ENCODE assay signal across 23 cellular contexts in the genomic region with DNA sequence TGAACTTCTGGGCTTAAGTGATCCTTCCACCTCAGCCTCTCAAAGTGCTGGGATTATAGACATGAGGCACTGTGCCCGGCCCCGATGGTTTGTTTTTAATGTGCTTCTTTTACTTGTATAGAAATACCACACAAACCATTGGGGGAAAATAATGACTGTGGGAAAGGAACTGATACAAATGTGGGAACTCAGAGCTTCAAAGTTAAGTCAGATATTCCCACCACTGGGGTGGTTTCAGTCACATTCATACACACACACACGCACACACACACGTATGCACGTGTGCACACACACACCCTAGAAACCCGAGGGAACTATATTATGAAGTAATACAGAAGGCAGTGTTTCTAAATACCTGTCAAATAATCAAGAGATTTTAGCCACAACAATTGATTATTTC. TPM values are rescaled to one million over a fixed set of nuclear protein-coding genes. Genes with fewer than 3 reads are reported as not detected.
DNase-seq lines count a peak whose midpoint lies in the region; ATAC-seq and TF ChIP-seq lines count a peak whose summit lies in the region.
"Had no signal": no experiment of that assay in that cellular context is flagged by ENCODE, and none has a peak within 500 bp of the region (broad histone marks: within the 10 kb centered on the region; RNA-seq: fewer than 3 reads in every experiment).

No MANE protein-coding gene starts in this region.

- POLR2A ChIA-PET in GM10248 (lab: Yijun Ruan, JAX), result interaction anchor here (1.1 kb wide), 1 partner anchor 40 kb away, joined by 3 read pairs; no protein-coding TSS in a partner anchor

- peak; percentile 26 for DNase-seq in GM06990 (ENCODE audit: extremely low read depth, insufficient read length)
- DNase-seq in GM10248 (ENCODE audit: extremely low spot score), result peak; percentile 44
- no peak for DNase-seq in DMS79 treated with DMSO at 0.1 percent for 48 hours (lab: John Stamatoyannopoulos, UW)
- DNase-seq: AML-193; DMS79; GM23248; NCI-H1048; NCI-H146; NCI-H510A; NCI-H748 treated with DMSO at 0.1 percent for 48 hours; NK-92 treated with Interleukin-12 subunit alpha and Interleukin-12 subunit beta, amount 100 ng/mL, for 24 hours; T-helper 17 cell had no signal

- H3K36me3 ChIP-seq in GM06990 (ENCODE audit: control insufficient read depth, insufficient read depth, low read length), result no peaks in the 10 kb centered on the region
- H3K36me3 ChIP-seq: HAP-1 had no signal

- TF ChIP-seq CTCF in GM06990 (IDR thresholded peaks at IDR 0.05; ENCODE audit: insufficient read depth, low read length, poor library complexity, severe bottlenecking) (no peak), GM10248 (IDR thresholded peaks at IDR 0.05; ENCODE audit: control extremely low read depth, extremely low read depth, low read depth, missing control alignments) (no peak)

- H3K36me3 Mint-ChIP-seq in activated T-helper 17 cell treated with anti-CD3 and anti-CD28 coated beads, Interleukin-2, amount 50 U/mL, for 72 hours (ENCODE audit: low read depth), result no peaks in the 10 kb centered on the region
- H3K36me3 Mint-ChIP-seq: CD14-positive monocyte had no signal

- CTCF ChIA-PET in GM10248 (lab: Yijun Ruan, JAX), result interaction anchor here (1.2 to 1.7 kb wide), 2 partner anchors 12 to 16 kb away, joined by 6 to 8 read pairs; no protein-coding TSS in a partner anchor

- H3K27ac Mint-ChIP-seq in activated T-helper 17 cell treated with anti-CD3 and anti-CD28 coated beads, Interleukin-2, amount 50 U/mL, for 72 hours, result no peak overlapping the region
- H3K27ac Mint-ChIP-seq: CD14-positive monocyte, T-helper 17 cell had no signal

- peaks cover 3% of the 10 kb centered on the region for H3K27me3 Mint-ChIP-seq in activated T-helper 17 cell treated with anti-CD3 and anti-CD28 coated beads, Interleukin-2, amount 50 U/mL, for 72 hours

- peaks cover 4% of the 10 kb centered on the region for H3K4me1 Mint-ChIP-seq in activated T-helper 17 cell treated with anti-CD3 and anti-CD28 coated beads, Interleukin-2, amount 50 U/mL, for 72 hours
- H3K4me1 Mint-ChIP-seq: CD14-positive monocyte, T-helper 17 cell had no signal

- H3K4me3 Mint-ChIP-seq in activated T-helper 17 cell treated with anti-CD3 and anti-CD28 coated beads, Interleukin-2, amount 50 U/mL, for 72 hours, result no peak overlapping the region
- H3K4me3 Mint-ChIP-seq: CD14-positive monocyte, T-helper 17 cell had no signal

- no peak overlapping the region for H3K4me3 ChIP-seq in GM06990 (replicated peaks; ENCODE audit: low read depth, low read length)
- H3K4me3 ChIP-seq: GM23248, HAP-1 had no signal

- no peaks in the 10 kb centered on the region for H3K27me3 ChIP-seq in GM06990 (replicated peaks; ENCODE audit: control insufficient read depth, insufficient read depth, low read length)

- no peaks in the 10 kb centered on the region for H3K9me3 Mint-ChIP-seq in activated T-helper 17 cell treated with anti-CD3 and anti-CD28 coated beads, Interleukin-2, amount 50 U/mL, for 72 hours

- ATAC-seq in GM18868 (IDR thresholded peaks at IDR 0.05; ENCODE audit: unreplicated experiment), result peak; percentile 51
- ATAC-seq in activated T-helper 17 cell treated with anti-CD3 and anti-CD28 coated beads, Interleukin-2, amount 50 U/mL, for 72 hours (replicated peaks), result peak; percentile 77
- ATAC-seq in HG02973 (IDR thresholded peaks at IDR 0.05; ENCODE audit: unreplicated experiment), result no peak
- no peak for ATAC-seq in HG03108 (IDR thresholded peaks at IDR 0.05; ENCODE audit: unreplicated experiment)
- ATAC-seq in HG03469 (IDR thresholded peaks at IDR 0.05; ENCODE audit: unreplicated experiment), result no peak
- ATAC-seq: Right ventricle myocardium inferior, T-helper 17 cell had no signal

RNA-seq across cellular contexts. Expression of gene CPA4, which starts 17.0 kb away (rescaled TPM):
- total RNA-seq in activated T-helper 17 cell treated with anti-CD3 and anti-CD28 coated beads, Interleukin-2, amount 50 U/mL, for 72 hours, result 1 to 10 TPM in 1 of 2 donors, under 1 TPM in 1; 0.22 to 4.1 TPM
- total RNA-seq: G401, OCI-LY7, Right ventricle myocardium inferior, T-helper 17 cell had no signal

RNA-seq across cellular contexts. Expression of gene CPA5, which starts 34.6 kb away (rescaled TPM):
- total RNA-seq in activated T-helper 17 cell treated with anti-CD3 and anti-CD28 coated beads, Interleukin-2, amount 50 U/mL, for 72 hours, result 10 to 100 TPM in 1 of 2 donors, 1 to 10 TPM in 1; 3.3 to 27.6 TPM
- total RNA-seq: G401, GM23248, OCI-LY7, Right ventricle myocardium inferior, SK-MEL-5 had no signal

RNA-seq across cellular contexts. Expression of gene CPA2, which starts 43.3 kb away (rescaled TPM):
- under 1 TPM in 1 of 2 donors, not detected in 1; 0.56 TPM for total RNA-seq in activated T-helper 17 cell treated with anti-CD3 and anti-CD28 coated beads, Interleukin-2, amount 50 U/mL, for 72 hours
- total RNA-seq: G401, GM23248, OCI-LY7, Right ventricle myocardium inferior, SK-MEL-5, T-helper 17 cell had no signal

Comparison
In these comparisons a context has a peak if more than half of its experiments do, and no peak if none do; other contexts are left out.
1. ATAC-seq: peak in GM18868 (single experiment) and activated T-helper 17 cell treated with anti-CD3 and anti-CD28 coated beads, Interleukin-2, amount 50 U/mL, for 72 hours (single experiment); none in HG02973 (single experiment), HG03108 (single experiment) and HG03469 (single experiment).